Comparison of ENCODE assay signal across 9 cellular contexts in the genomic region with DNA sequence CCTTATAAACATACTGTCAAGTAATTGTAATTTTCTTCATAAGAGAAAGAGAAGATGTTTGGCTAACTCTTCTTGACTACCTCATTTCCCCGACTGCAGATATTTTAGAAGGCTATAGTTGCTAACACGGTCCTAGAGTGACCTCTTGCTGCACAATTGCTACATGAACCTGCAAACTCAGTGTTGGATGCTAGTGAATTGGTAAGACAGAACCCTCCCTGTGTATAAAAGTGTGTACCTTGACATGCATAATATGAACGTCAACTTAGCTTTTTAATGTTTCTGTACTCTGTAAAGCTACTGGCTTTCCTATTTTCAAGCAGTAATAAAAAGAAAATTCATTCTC. TPM values are rescaled to one million over a fixed set of nuclear protein-coding genes. Genes with fewer than 3 reads are reported as not detected.
DNase-seq lines count a peak whose midpoint lies in the region; ATAC-seq and TF ChIP-seq lines count a peak whose summit lies in the region.
"Had no signal": no experiment of that assay in that cellular context is flagged by ENCODE, and none has a peak within 500 bp of the region (broad histone marks: within the 10 kb centered on the region; RNA-seq: fewer than 3 reads in every experiment).

No MANE protein-coding gene starts in this region.

- no peak overlapping the region for H3K4me3 Mint-ChIP-seq in stimulated activated naive B cell treated with anti-CD40 and anti-IgM and Interleukin-4, amounts not matched to agents 10 μg/mL and 1 μg/mL and 100 μg/mL, for 72 hours
- H3K4me3 Mint-ChIP-seq: dendritic cell treated with granulocyte-macrophage colony-stimulating factor and Interleukin-4, amounts not matched to agents 40 ng/mL and 50 ng/mL, for 4 days had no signal

- no peaks in the 10 kb centered on the region for H3K36me3 Mint-ChIP-seq in stimulated activated naive B cell treated with anti-CD40 and anti-IgM and Interleukin-4, amounts not matched to agents 10 μg/mL and 1 μg/mL and 100 μg/mL, for 72 hours

- H3K9me3 ChIP-seq in adrenal gland (replicated peaks in 1 of 3) = no peaks in the 10 kb centered on the region

- no peak overlapping the region for H3K27ac ChIP-seq in adrenal gland

- H3K27ac Mint-ChIP-seq in stimulated activated naive B cell treated with anti-CD40 and anti-IgM and Interleukin-4, amounts not matched to agents 10 μg/mL and 1 μg/mL and 100 μg/mL, for 72 hours = no peak overlapping the region
- H3K27ac Mint-ChIP-seq: dendritic cell treated with granulocyte-macrophage colony-stimulating factor and Interleukin-4, amounts not matched to agents 40 ng/mL and 50 ng/mL, for 4 days had no signal

- peak in 5 of 6 experiments; percentile 8 to 52 (median 29) for TF ChIP-seq CTCF in adrenal gland (IDR thresholded peaks at IDR 0.05)

- ATAC-seq in GM19438 (IDR thresholded peaks at IDR 0.05; ENCODE audit: low read depth, unreplicated experiment) = peak; percentile 55
- no peak for ATAC-seq in HG03521 (IDR thresholded peaks at IDR 0.05; ENCODE audit: unreplicated experiment)
- no peak for ATAC-seq in stimulated activated naive B cell treated with anti-CD40 and anti-IgM and Interleukin-4, amounts not matched to agents 10 μg/mL and 1 μg/mL and 100 μg/mL, for 72 hours (replicated peaks)

- H3K4me1 ChIP-seq in adrenal gland (replicated peaks in 1 of 2) = no peaks in the 10 kb centered on the region

- TF ChIP-seq POLR2A in adrenal gland (IDR thresholded peaks at IDR 0.05) = no peak

- H3K9me3 Mint-ChIP-seq in stimulated activated naive B cell treated with anti-CD40 and anti-IgM and Interleukin-4, amounts not matched to agents 10 μg/mL and 1 μg/mL and 100 μg/mL, for 72 hours = peaks cover 0 to under 1% of the 10 kb centered on the region in 2 donors
- H3K9me3 Mint-ChIP-seq: dendritic cell treated with granulocyte-macrophage colony-stimulating factor and Interleukin-4, amounts not matched to agents 40 ng/mL and 50 ng/mL, for 4 days had no signal

- peaks cover 11% of the 10 kb centered on the region in 2 donors for H3K27me3 Mint-ChIP-seq in stimulated activated naive B cell treated with anti-CD40 and anti-IgM and Interleukin-4, amounts not matched to agents 10 μg/mL and 1 μg/mL and 100 μg/mL, for 72 hours

- peaks cover 0 to 6% of the 10 kb centered on the region in 2 donors for H3K4me1 Mint-ChIP-seq in stimulated activated naive B cell treated with anti-CD40 and anti-IgM and Interleukin-4, amounts not matched to agents 10 μg/mL and 1 μg/mL and 100 μg/mL, for 72 hours

- DNase-seq in MV-4-11 (lab: John Stamatoyannopoulos, UW) (peak; percentile 2), adrenal gland (peak in 4 of 7 donors; percentile 8 to 57 (median 42)), non-pigmented ciliary epithelial cell (ENCODE audit: low read depth) (peak; percentile 2), NCI-H2029 treated with DMSO at 0.1 percent for 48 hours (lab: John Stamatoyannopoulos, UW) (no peak), HuH-7 (ENCODE audit: low spot score) (no peak)
- DNase-seq in stimulated activated naive B cell treated with anti-CD40 and anti-IgM and Interleukin-4, amounts not matched to agents 10 μg/mL and 1 μg/mL and 100 μg/mL, for 72 hours = no peak

- 33 to 38% (median 36%) methylated on average over 3 of the region's 3 CpGs for WGBS in adrenal gland, 4 donors

- no peaks in the 10 kb centered on the region for H3K27me3 ChIP-seq in adrenal gland

- intact Hi-C loops in adrenal gland (cut with DNase I) = loop anchor here in 1 of 2 donors (5.0 kb wide), 1 partner anchor 152 kb away; no protein-coding TSS in a partner anchor

- no peaks in the 10 kb centered on the region for H3K36me3 ChIP-seq in adrenal gland (replicated peaks in 1 of 2)

- no peak overlapping the region for H3K4me3 ChIP-seq in adrenal gland

RNA-seq across cellular contexts. Expression of a gene that starts 46.7 kb away (rescaled TPM):
- not detected for total RNA-seq in adrenal gland
- polyA plus RNA-seq in adrenal gland = not detected

Comparison
In these comparisons a context has a peak if more than half of its experiments do, and no peak if none do; other contexts are left out.
1. DNase-seq: peak in MV-4-11 (single experiment), adrenal gland (4 of 7) and non-pigmented ciliary epithelial cell (single experiment); none in NCI-H2029 treated with DMSO at 0.1 percent for 48 hours (single experiment), HuH-7 (single experiment) and stimulated activated naive B cell treated with anti-CD40 and anti-IgM and Interleukin-4, amounts not matched to agents 10 μg/mL and 1 μg/mL and 100 μg/mL, for 72 hours (single experiment).